ENCODE assay signal across 16 cellular contexts in the genomic region with DNA sequence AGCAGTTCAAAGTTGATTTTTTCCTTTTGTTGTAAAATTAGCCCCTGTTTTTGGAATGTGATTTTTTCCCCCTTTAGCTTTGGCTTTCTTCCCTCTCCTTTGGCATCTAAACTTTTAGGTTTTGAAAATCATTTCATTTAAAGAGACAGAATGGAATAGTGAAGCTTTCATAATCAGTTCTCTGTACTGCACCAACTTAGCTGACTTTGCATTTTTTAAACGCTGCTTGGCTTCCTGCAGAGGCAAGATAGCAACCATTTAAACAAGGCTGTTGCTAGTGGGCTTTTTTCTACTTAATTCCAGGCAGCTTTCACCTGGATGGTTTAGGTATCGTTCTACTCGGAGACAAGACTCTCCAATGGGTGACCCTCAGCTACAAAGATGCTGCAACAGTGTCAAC.
"Had no signal": no experiment of that assay in that cellular context is flagged by ENCODE, and none has a peak within 500 bp of the region (broad histone marks: within the 10 kb centered on the region; RNA-seq: fewer than 3 reads in every experiment).

No MANE protein-coding gene starts in this region.

- H3K9me3 ChIP-seq: adrenal gland, left lung, ovary, tibial artery, vagina had no signal

- H3K4me1 ChIP-seq: adrenal gland, left lung, vagina had no signal

- H3K4me1 Mint-ChIP-seq: activated naive CD4-positive, alpha-beta T cell treated with anti-CD3 and anti-CD28 coated beads, Interleukin-2, amount 10 ng/mL, durations not matched to agents 7 days and 5 days; nephron progenitor cell had no signal

- DNase-seq: activated CD4-positive, alpha-beta T cell treated with anti-CD3 and anti-CD28 coated beads, Interleukin-2, amount 50 U/mL, for 1 hour; activated CD4-positive, CD25-positive, alpha-beta regulatory T cell; activated naive CD4-positive, alpha-beta T cell treated with anti-CD3 and anti-CD28 coated beads, Interleukin-2, amount 10 ng/mL, durations not matched to agents 7 days and 5 days; adrenal gland; caudate nucleus; cortex of kidney; effector CD8-positive, alpha-beta T cell; heart left ventricle; left lung; nephron progenitor cell; ovary; stimulated activated CD4-positive, alpha-beta T cell treated with anti-CD3 and anti-CD28 coated beads, Interleukin-1b, Interleukin-23, amount 100 ng/mL, for 48 hours; tibial artery had no signal

- H3K36me3 ChIP-seq: adrenal gland, heart left ventricle, left lung, ovary, tibial artery, vagina had no signal

- H3K36me3 Mint-ChIP-seq: activated naive CD4-positive, alpha-beta T cell treated with anti-CD3 and anti-CD28 coated beads, Interleukin-2, amount 10 ng/mL, durations not matched to agents 7 days and 5 days; stimulated activated memory B cell treated with anti-CD40 and anti-IgM and Interleukin-4, amounts not matched to agents 10 μg/mL and 1 μg/mL and 100 μg/mL, for 72 hours had no signal

- ATAC-seq: heart left ventricle; left lung; stimulated activated memory B cell treated with anti-CD40 and anti-IgM and Interleukin-4, amounts not matched to agents 10 μg/mL and 1 μg/mL and 100 μg/mL, for 72 hours had no signal

- H3K27ac ChIP-seq: adrenal gland, heart left ventricle, left lung, ovary, tibial artery, vagina had no signal

- H3K27ac Mint-ChIP-seq: activated naive CD4-positive, alpha-beta T cell treated with anti-CD3 and anti-CD28 coated beads, Interleukin-2, amount 10 ng/mL, durations not matched to agents 7 days and 5 days; activated T-helper 2 cell treated with anti-CD3 and anti-CD28 coated beads, Interferon-gamma antibody, Interleukin-2, Interleukin-4, amounts not matched to agents 10 μg/mL and 5 μg/mL and 100 μg/mL, durations not matched to agents 14 hours and 24 hours and 36 hours; nephron progenitor cell; stimulated activated memory B cell treated with anti-CD40 and anti-IgM and Interleukin-4, amounts not matched to agents 10 μg/mL and 1 μg/mL and 100 μg/mL, for 72 hours had no signal

- H3K4me3 ChIP-seq: adrenal gland, heart left ventricle, left lung, ovary, tibial artery, vagina had no signal

- H3K9me3 Mint-ChIP-seq: activated naive CD4-positive, alpha-beta T cell treated with anti-CD3 and anti-CD28 coated beads, Interleukin-2, amount 10 ng/mL, durations not matched to agents 7 days and 5 days; activated T-helper 2 cell treated with anti-CD3 and anti-CD28 coated beads, Interferon-gamma antibody, Interleukin-2, Interleukin-4, amounts not matched to agents 10 μg/mL and 5 μg/mL and 100 μg/mL, durations not matched to agents 14 hours and 24 hours and 36 hours had no signal

- H3K27me3 ChIP-seq: adrenal gland, heart left ventricle, left lung, ovary, tibial artery, vagina had no signal

- H3K27me3 Mint-ChIP-seq: stimulated activated memory B cell treated with anti-CD40 and anti-IgM and Interleukin-4, amounts not matched to agents 10 μg/mL and 1 μg/mL and 100 μg/mL, for 72 hours had no signal

- H3K4me3 Mint-ChIP-seq: activated naive CD4-positive, alpha-beta T cell treated with anti-CD3 and anti-CD28 coated beads, Interleukin-2, amount 10 ng/mL, durations not matched to agents 7 days and 5 days; nephron progenitor cell; stimulated activated memory B cell treated with anti-CD40 and anti-IgM and Interleukin-4, amounts not matched to agents 10 μg/mL and 1 μg/mL and 100 μg/mL, for 72 hours had no signal
